In genomic region chr4:185235480-185236154, GRCh38 we compare ENCODE assay signal across 13 cellular contexts. TPM values are rescaled to one million over a fixed set of nuclear protein-coding genes. Genes with fewer than 3 reads are reported as not detected.
A peak's percentile ranks its signal among the peaks of the same experiment; 100 is the strongest.
DNase-seq lines count a peak whose midpoint lies in the region; ATAC-seq and TF ChIP-seq lines count a peak whose summit lies in the region.
"Had no signal": no experiment of that assay in that cellular context is flagged by ENCODE, and none has a peak within 500 bp of the region (broad histone marks: within the 10 kb centered on the region; RNA-seq: fewer than 3 reads in every experiment).

No MANE protein-coding gene starts in this region.

- H3K36me3 ChIP-seq in brain microvascular endothelial cell (replicated peaks) (no peaks in the 10 kb centered on the region), transverse colon (no peaks in the 10 kb centered on the region)
- H3K36me3 ChIP-seq: Peyer's patch had no signal

- no peak for TF ChIP-seq EP300 in transverse colon (IDR thresholded peaks at IDR 0.05; ENCODE audit: low read depth)

- peaks cover 6 to 33% (median 25%) of the 10 kb centered on the region in 4 donors for H3K4me1 ChIP-seq in transverse colon

- no peak overlapping the region for H3K4me3 ChIP-seq in brain microvascular endothelial cell (ENCODE audit: low read depth, low read length)
- H3K4me3 ChIP-seq in transverse colon: no peak overlapping the region
- H3K4me3 ChIP-seq: Peyer's patch, testis had no signal

- H3K27me3 ChIP-seq in brain microvascular endothelial cell (replicated peaks): no peaks in the 10 kb centered on the region
- H3K27me3 ChIP-seq in transverse colon: no peaks in the 10 kb centered on the region
- H3K27me3 ChIP-seq: Peyer's patch, testis had no signal

- no peak for TF ChIP-seq CTCF in brain microvascular endothelial cell (IDR thresholded peaks at IDR 0.05; ENCODE audit: low read depth, low read length, missing control alignments)
- TF ChIP-seq CTCF in transverse colon (IDR thresholded peaks at IDR 0.05): no peak

- no peak overlapping the region for H3K27ac ChIP-seq in brain microvascular endothelial cell
- peak overlapping the region in 2 of 4 donors; percentile 5 to 17 for H3K27ac ChIP-seq in transverse colon
- H3K27ac ChIP-seq: 22Rv1, testis had no signal

- 55 to 61% methylated on average over 9 to 11 of the region's 11 CpGs for WGBS in transverse colon (ENCODE audit: low coverage in 1 of 2), 2 donors

- H3K9me3 ChIP-seq in transverse colon: peaks cover 0 to 3% of the 10 kb centered on the region in 2 donors
- H3K9me3 ChIP-seq: Peyer's patch, testis had no signal

- ATAC-seq in left lobe of liver: peak; percentile 90
- ATAC-seq in GM19395 (IDR thresholded peaks at IDR 0.05; ENCODE audit: unreplicated experiment): no peak
- ATAC-seq in GM18870 (IDR thresholded peaks at IDR 0.05; ENCODE audit: unreplicated experiment): no peak

- intact Hi-C loops in transverse colon (cut with DNase I; ENCODE audit: low total_unique reads): loop anchor here (10.0 kb wide), 1 partner anchor 971 kb away; no protein-coding TSS in a partner anchor

- in situ Hi-C loops in brain microvascular endothelial cell (cut with HindIII; ENCODE audit: low pct_ligation_motif_present, low sequenced_read_pairs) (no loop called here), transverse colon (cut with MboI; ENCODE audit: low pct_ligation_motif_present in 1 of 4, low pct_unique_long_range_greater_than_20kb in 1 of 4, low sequenced_read_pairs in 3 of 4) (no loop called here)

- no peak for TF ChIP-seq POLR2A in transverse colon (IDR thresholded peaks at IDR 0.05)

- peak; percentile 20 for DNase-seq in DMS 273 (lab: John Stamatoyannopoulos, UW; ENCODE audit: unreplicated experiment)
- DNase-seq in DMS 273 treated with DMSO at 0.1 percent for 48 hours (lab: John Stamatoyannopoulos, UW): no peak
- peak; percentile 51 for DNase-seq in brain microvascular endothelial cell
- DNase-seq in left lobe of liver (ENCODE audit: low spot score): no peak
- peak; percentile 27 for DNase-seq in transverse colon
- DNase-seq in NK-92 (lab: John Stamatoyannopoulos, UW; ENCODE audit: unreplicated experiment): no peak
- DNase-seq: activated CD4-positive, alpha-beta T cell treated with anti-CD3 and anti-CD28 coated beads, Interleukin-2, amount 50 U/mL, for 48 hours; activated gamma-delta T cell treated with Interleukin-2 at 50 U/mL for 16 hours; testis had no signal

RNA-seq across cellular contexts. Expression of gene SNX25, which starts 26.2 kb away (rescaled TPM):
- 11.4 TPM for total RNA-seq in left lobe of liver
- total RNA-seq in transverse colon: 10 to 100 TPM; 17.1 to 68.5 (median 19.5) TPM

RNA-seq across cellular contexts. Expression of gene CFAP97, which starts 31.8 kb away (rescaled TPM):
- total RNA-seq in left lobe of liver (11.3 TPM), transverse colon (10 to 100 TPM in 2 of 4 donors, 1 to 10 TPM in 2; 4.6 to 17.1 (median 9.3) TPM)

Comparison
In these comparisons a context has a peak if more than half of its experiments do, and no peak if none do; other contexts are left out.
1. DNase-seq: peak in DMS 273 (single experiment), brain microvascular endothelial cell (single experiment) and transverse colon (single experiment); none in DMS 273 treated with DMSO at 0.1 percent for 48 hours (single experiment), left lobe of liver (single experiment) and NK-92 (single experiment).